In genomic region chr12:64655141-64655540, GRCh38 we compare ENCODE assay signal across 21 cellular contexts. TPM values are rescaled to one million over a fixed set of nuclear protein-coding genes. Genes with fewer than 3 reads are reported as not detected.
DNase-seq lines count a peak whose midpoint lies in the region; ATAC-seq and TF ChIP-seq lines count a peak whose summit lies in the region.
"Had no signal": no experiment of that assay in that cellular context is flagged by ENCODE, and none has a peak within 500 bp of the region (broad histone marks: within the 10 kb centered on the region; RNA-seq: fewer than 3 reads in every experiment).

No MANE protein-coding gene starts in this region.

- intact Hi-C loops in Panc1 (cut with micrococcal nuclease; ENCODE audit: unreplicated experiment): no loop called here

- no TSS peak for BruUV-seq in Panc1 (replicated peaks; lab: Mats Ljungman, UMichigan)

- POLR2A ChIA-PET in Panc1 (lab: Charles Lee): no interaction called here

- H3K4me3 ChIP-seq in Panc1 (ENCODE audit: low read depth in 2 of 2, low read length in 2 of 2): no peak overlapping the region
- no peak overlapping the region for H3K4me3 ChIP-seq in fibroblast of villous mesenchyme (ENCODE audit: low read depth, low read length)
- H3K4me3 ChIP-seq in thoracic aorta: no peak overlapping the region
- H3K4me3 ChIP-seq in gastroesophageal sphincter: no peak overlapping the region
- H3K4me3 ChIP-seq: MG63, suprapubic skin had no signal

- CTCF ChIA-PET in Panc1 (lab: Charles Lee): no interaction called here

- peaks cover 43% of the 10 kb centered on the region for H3K36me3 Mint-ChIP-seq in activated T-cell treated with anti-CD3 and anti-CD28 coated beads, Interleukin-2, amount 50 U/mL, for 24 hours (ENCODE audit: low read depth)

- H3K36me3 ChIP-seq in Panc1 (ENCODE audit: control insufficient read depth, insufficient read depth, low read length) (no peaks in the 10 kb centered on the region), thoracic aorta (no peaks in the 10 kb centered on the region), gastroesophageal sphincter (no peaks in the 10 kb centered on the region)
- H3K36me3 ChIP-seq: MG63, suprapubic skin, WERI-Rb-1 had no signal

- no peak overlapping the region for H3K4me3 Mint-ChIP-seq in activated T-cell treated with anti-CD3 and anti-CD28 coated beads, Interleukin-2, amount 50 U/mL, for 24 hours
- H3K4me3 Mint-ChIP-seq: CD14-positive monocyte, nephron progenitor cell had no signal

- peaks cover 84% of the 10 kb centered on the region for H3K4me1 Mint-ChIP-seq in activated T-cell treated with anti-CD3 and anti-CD28 coated beads, Interleukin-2, amount 50 U/mL, for 24 hours (ENCODE audit: low read depth)

- H3K4me1 ChIP-seq in Panc1 (ENCODE audit: control insufficient read depth, insufficient read depth, low read length) (peaks cover 61% of the 10 kb centered on the region), thoracic aorta (ENCODE audit: control insufficient read depth in 1 of 2, low read depth in 2 of 2) (peaks cover 21 to 96% of the 10 kb centered on the region in 2 donors), gastroesophageal sphincter (peaks cover 0 to 97% (median 8%) of the 10 kb centered on the region in 3 donors)
- H3K4me1 ChIP-seq: suprapubic skin had no signal

- no peak for TF ChIP-seq POLR2A in gastroesophageal sphincter (IDR thresholded peaks at IDR 0.05)

- peak overlapping the region; percentile 42; the same call in 1 of the 2 replicates for H3K27ac ChIP-seq in Panc1 (ENCODE audit: low read length)
- peak overlapping the region; percentile 74 to 84 for H3K27ac ChIP-seq in thoracic aorta
- peak overlapping the region in 2 of 4 donors; percentile 79 to 80 for H3K27ac ChIP-seq in gastroesophageal sphincter
- H3K27ac ChIP-seq: suprapubic skin, WERI-Rb-1 had no signal

- H3K27ac Mint-ChIP-seq in activated T-cell treated with anti-CD3 and anti-CD28 coated beads, Interleukin-2, amount 50 U/mL, for 24 hours: peak overlapping the region; percentile 80
- H3K27ac Mint-ChIP-seq: nephron progenitor cell had no signal

- ATAC-seq in Panc1 (no peak), thoracic aorta (ENCODE audit: insufficient number of reproducible peaks, low FRiP score, low read depth) (no peak), gastroesophageal sphincter (no peak)

- in situ Hi-C loops in Panc1 (cut with HindIII; ENCODE audit: low pct_unique_long_range_greater_than_20kb, low sequenced_read_pairs): no loop called here

- 84 to 85% methylated on average over 3 of the region's 3 CpGs for WGBS in gastroesophageal sphincter (ENCODE audit: low coverage in 1 of 2), 2 donors

- no peak for TF ChIP-seq EP300 in gastroesophageal sphincter (IDR thresholded peaks at IDR 0.05)

- no peak for DNase-seq in activated T-cell treated with anti-CD3 and anti-CD28 coated beads, Interleukin-2, amount 50 U/mL, for 24 hours
- DNase-seq in activated T-cell treated with anti-CD3 and anti-CD28 coated beads, Interleukin-2, amount 50 U/mL, for 1 hour: no peak
- DNase-seq in Panc1 (ENCODE audit: low read depth, low spot score): no peak
- DNase-seq in fibroblast of villous mesenchyme (ENCODE audit: low read depth): peak; percentile 58
- no peak for DNase-seq in thoracic aorta (ENCODE audit: low spot score)
- DNase-seq in GM03348 (ENCODE audit: low spot score): no peak
- no peak for DNase-seq in NCI-H128 (lab: John Stamatoyannopoulos, UW; ENCODE audit: unreplicated experiment)
- DNase-seq: ACHN; activated effector memory CD4-positive, alpha-beta T cell treated with anti-CD3 and anti-CD28 coated beads, Interleukin-2, amount 50 U/mL, for 16 hours; DMS79 treated with DMSO at 0.1 percent for 48 hours; foreskin fibroblast; kidney glomerular epithelial cell; MG63; NCI-H2081; NCI-H510A; nephron progenitor cell; stimulated activated CD8-positive, alpha-beta memory T cell treated with anti-CD3 and anti-CD28 coated beads, Interleukin-4, amount 100 ng/mL, for 48 hours; WERI-Rb-1 had no signal

- no peaks in the 10 kb centered on the region for H3K27me3 Mint-ChIP-seq in activated T-cell treated with anti-CD3 and anti-CD28 coated beads, Interleukin-2, amount 50 U/mL, for 24 hours

- H3K27me3 ChIP-seq in Panc1 (ENCODE audit: control insufficient read depth, insufficient read depth, low read length) (no peaks in the 10 kb centered on the region), thoracic aorta (replicated peaks; ENCODE audit: insufficient read depth) (no peaks in the 10 kb centered on the region), gastroesophageal sphincter (no peaks in the 10 kb centered on the region)
- H3K27me3 ChIP-seq: MG63, suprapubic skin had no signal

- TF ChIP-seq CTCF in Panc1 (IDR thresholded peaks at IDR 0.05) (no peak), fibroblast of villous mesenchyme (IDR thresholded peaks at IDR 0.05; ENCODE audit: insufficient read depth, low read depth, low read length) (no peak), thoracic aorta (IDR thresholded peaks at IDR 0.05) (no peak), gastroesophageal sphincter (IDR thresholded peaks at IDR 0.05) (no peak)

- no peaks in the 10 kb centered on the region for H3K9me3 Mint-ChIP-seq in activated T-cell treated with anti-CD3 and anti-CD28 coated beads, Interleukin-2, amount 50 U/mL, for 24 hours
- H3K9me3 Mint-ChIP-seq: nephron progenitor cell had no signal

- H3K9me3 ChIP-seq in Panc1 (ENCODE audit: control insufficient read depth, insufficient read depth, low read depth, low read length) (no peaks in the 10 kb centered on the region), thoracic aorta (no peaks in the 10 kb centered on the region), gastroesophageal sphincter (no peaks in the 10 kb centered on the region)
- H3K9me3 ChIP-seq: MG63, suprapubic skin had no signal

RNA-seq across cellular contexts. Expression of gene RASSF3, which starts 44.8 kb away (rescaled TPM):
- total RNA-seq in Panc1 (2021; ENCODE audit: unreplicated experiment) (107 TPM), fibroblast of villous mesenchyme (20.3 and 31.1 TPM in 2 replicates), thoracic aorta (100 to 1,000 TPM; 126 to 149 TPM), gastroesophageal sphincter (100 to 1,000 TPM; 149 to 332 (median 182) TPM)
- 42.2 TPM for polyA plus RNA-seq in Panc1 (2012; ENCODE audit: insufficient read length)
